8 cellular contexts compared by ENCODE assay signal in genomic region chr11:93169950-93170561, GRCh38. TPM values are rescaled to one million over a fixed set of nuclear protein-coding genes. Genes with fewer than 3 reads are reported as not detected.
A peak's percentile ranks its signal among the peaks of the same experiment; 100 is the strongest.
DNase-seq lines count a peak whose midpoint lies in the region; ATAC-seq and TF ChIP-seq lines count a peak whose summit lies in the region.

No MANE protein-coding gene starts in this region.

- H3K27me3 ChIP-seq in Panc1 (ENCODE audit: control insufficient read depth, insufficient read depth, low read length): no peaks in the 10 kb centered on the region
- H3K27me3 ChIP-seq in effector memory CD4-positive, alpha-beta T cell (replicated peaks; ENCODE audit: control insufficient read depth, insufficient read depth, low read length, poor library complexity, severe bottlenecking): no peaks in the 10 kb centered on the region

- ATAC-seq in Panc1 (peak; percentile 63; the same call in 1 of the 2 replicates), GM21447 (IDR thresholded peaks at IDR 0.05; ENCODE audit: unreplicated experiment) (no peak)

- H3K36me3 ChIP-seq in Panc1 (ENCODE audit: control insufficient read depth, insufficient read depth, low read length): peaks cover 3% of the 10 kb centered on the region
- no peaks in the 10 kb centered on the region for H3K36me3 ChIP-seq in effector memory CD4-positive, alpha-beta T cell (ENCODE audit: control insufficient read depth, insufficient read depth, low read length)

- in situ Hi-C loops in Panc1 (cut with HindIII; ENCODE audit: low pct_unique_long_range_greater_than_20kb, low sequenced_read_pairs): no loop called here

- intact Hi-C loops in Panc1 (cut with micrococcal nuclease; ENCODE audit: unreplicated experiment): no loop called here

- CTCF ChIA-PET in GM10248 (lab: Yijun Ruan, JAX): interaction anchor here (1.3 to 1.7 kb wide), 3 partner anchors 9 to 228 kb away, joined by 4 to 10 read pairs (median 4); no protein-coding TSS in a partner anchor
- CTCF ChIA-PET in Panc1 (lab: Charles Lee): no interaction called here

- no peak overlapping the region for H3K27ac ChIP-seq in Panc1 (ENCODE audit: low read length)
- no peak overlapping the region for H3K27ac ChIP-seq in effector memory CD4-positive, alpha-beta T cell (ENCODE audit: insufficient read depth, low read length, poor library complexity, severe bottlenecking)

- H3K4me3 ChIP-seq in Panc1 (ENCODE audit: low read depth in 2 of 2, low read length in 2 of 2) (no peak overlapping the region), foreskin fibroblast (ENCODE audit: low read depth in 1 of 2, low read length in 2 of 2) (no peak overlapping the region)
- H3K4me3 ChIP-seq in effector memory CD4-positive, alpha-beta T cell (ENCODE audit: insufficient read depth, low read depth, low read length, poor library complexity, severe bottlenecking): no peak overlapping the region

- TF ChIP-seq CTCF in GM10248 (IDR thresholded peaks at IDR 0.05; ENCODE audit: control extremely low read depth, extremely low read depth, low read depth, missing control alignments) (peak; percentile 28), Panc1 (IDR thresholded peaks at IDR 0.05) (peak; percentile 61; the same call in 1 of the 2 replicates), foreskin fibroblast (IDR thresholded peaks at IDR 0.05; ENCODE audit: low read depth, low read length) (peak; percentile 48)

- no TSS peak for BruUV-seq in Panc1 (replicated peaks; lab: Mats Ljungman, UMichigan)

- no peaks in the 10 kb centered on the region for H3K9me3 ChIP-seq in Panc1 (ENCODE audit: control insufficient read depth, insufficient read depth, low read depth, low read length)
- no peaks in the 10 kb centered on the region for H3K9me3 ChIP-seq in effector memory CD4-positive, alpha-beta T cell (ENCODE audit: control insufficient read depth, low read length)

- peak; percentile 13 for DNase-seq in A172 (ENCODE audit: low spot score)
- peak; percentile 9 for DNase-seq in GM10248 (ENCODE audit: extremely low spot score)
- DNase-seq in Panc1 (ENCODE audit: low read depth, low spot score): peak; percentile 7
- peak; percentile 7 to 37 for DNase-seq in foreskin fibroblast
- no peak for DNase-seq in effector memory CD4-positive, alpha-beta T cell
- DNase-seq in GM19238 (ENCODE audit: insufficient read length, low spot score): no peak
- no peak for DNase-seq in SKM-1 treated with dmso at 0.1 percent for 144 hours (lab: John Stamatoyannopoulos, UW; ENCODE audit: unreplicated experiment)

- POLR2A ChIA-PET in GM10248 (lab: Yijun Ruan, JAX) (no interaction called here), Panc1 (lab: Charles Lee) (no interaction called here)

- H3K4me1 ChIP-seq in Panc1 (ENCODE audit: control insufficient read depth, insufficient read depth, low read length): no peaks in the 10 kb centered on the region
- no peaks in the 10 kb centered on the region for H3K4me1 ChIP-seq in effector memory CD4-positive, alpha-beta T cell (ENCODE audit: control insufficient read depth, insufficient read depth, low read length, poor library complexity, severe bottlenecking)

RNA-seq across cellular contexts. Expression of gene SLC36A4, which starts 27.7 kb away (rescaled TPM):
- total RNA-seq in A172 (2014; rRNA removed; shearing (Covaris generic)): 11.8 TPM in 2 replicates
- 30.3 TPM for total RNA-seq in Panc1 (2021; ENCODE audit: unreplicated experiment)
- 19.8 TPM for polyA plus RNA-seq in Panc1 (2012; ENCODE audit: insufficient read length)

Comparison
In these comparisons a context has a peak if more than half of its experiments do, and no peak if none do; other contexts are left out.
1. DNase-seq: peak in A172 (single experiment), GM10248 (single experiment), Panc1 (single experiment) and foreskin fibroblast (2 of 2); none in effector memory CD4-positive, alpha-beta T cell (0 of 3), GM19238 (single experiment) and SKM-1 treated with dmso at 0.1 percent for 144 hours (single experiment).
2. Peak in every context shown above with its lines, with median percentiles within 50 percentile points of each other: CTCF ChIP-seq.